ENCODE assay signal across 10 cellular contexts in genomic region chr2:55922488-55922887, GRCh38. TPM values are rescaled to one million over a fixed set of nuclear protein-coding genes. Genes with fewer than 3 reads are reported as not detected.
DNase-seq lines count a peak whose midpoint lies in the region; FAIRE-seq and TF ChIP-seq lines count a peak whose summit lies in the region.
"Had no signal": no experiment of that assay in that cellular context is flagged by ENCODE, and none has a peak within 500 bp of the region (broad histone marks: within the 10 kb centered on the region; RNA-seq: fewer than 3 reads in every experiment).

No MANE protein-coding gene starts in this region.

- H3K9me3 ChIP-seq in stomach smooth muscle (ENCODE audit: control insufficient read depth in 2 of 2, low read length in 2 of 2) = no peaks in the 10 kb centered on the region
- no peaks in the 10 kb centered on the region for H3K9me3 ChIP-seq in Caco-2

- CTCF ChIA-PET in Caco-2 (lab: Charles Lee) = no interaction called here

- H3K9ac ChIP-seq in stomach smooth muscle (ENCODE audit: low read length in 2 of 2) = no peak overlapping the region

- H3K36me3 ChIP-seq in stomach smooth muscle (ENCODE audit: control insufficient read depth in 2 of 2, insufficient read depth in 2 of 2, low read length in 2 of 2) = no peaks in the 10 kb centered on the region
- H3K36me3 ChIP-seq in Caco-2 (ENCODE audit: control insufficient read depth, insufficient read depth, low read length) = no peaks in the 10 kb centered on the region

- peaks cover 5% of the 10 kb centered on the region for H3K4me1 ChIP-seq in stomach smooth muscle (ENCODE audit: control insufficient read depth, insufficient read depth, low read length)
- no peaks in the 10 kb centered on the region for H3K4me1 ChIP-seq in Caco-2

- no peaks in the 10 kb centered on the region for H3K27me3 Mint-ChIP-seq in Caco-2 (ENCODE audit: insufficient read depth, unreplicated experiment)

- BruUV-seq in Caco-2 (replicated peaks; lab: Mats Ljungman, UMichigan) = no TSS peak

- H3K27ac Mint-ChIP-seq in Caco-2 (ENCODE audit: unreplicated experiment) = no peak overlapping the region
- H3K27ac Mint-ChIP-seq: activated naive CD8-positive, alpha-beta T cell had no signal

- TF ChIP-seq CTCF in coronary artery (IDR thresholded peaks at IDR 0.05) (no peak), GM20000 (IDR thresholded peaks at IDR 0.05; ENCODE audit: extremely low read depth, missing control alignments) (no peak), Caco-2 (IDR thresholded peaks at IDR 0.05; ENCODE audit: insufficient read depth in 1 of 2, low read depth in 1 of 2, low read length in 1 of 2, severe bottlenecking in 1 of 2, unreplicated experiment in 1 of 2) (no peak)

- no peak for DNase-seq in HTR-8/SVneo (ENCODE audit: insufficient read length, low spot score)
- no peak for DNase-seq in coronary artery (ENCODE audit: low spot score)
- peak; percentile 11 for DNase-seq in kidney tubule cell (ENCODE audit: low spot score)
- no peak for DNase-seq in GM20000 (ENCODE audit: low spot score)
- no peak for DNase-seq in GM19239 (ENCODE audit: insufficient read length, low spot score)
- no peak for DNase-seq in NCI-H1048 (lab: John Stamatoyannopoulos, UW)
- no peak for DNase-seq in Caco-2
- DNase-seq: T-helper 2 cell had no signal

- H3K4me1 Mint-ChIP-seq in Caco-2 (ENCODE audit: low read depth, unreplicated experiment) = no peaks in the 10 kb centered on the region

- POLR2A ChIA-PET in Caco-2 (lab: Charles Lee) = no interaction called here

- H3K4me3 Mint-ChIP-seq in Caco-2 (ENCODE audit: unreplicated experiment) = no peak overlapping the region
- H3K4me3 Mint-ChIP-seq: activated naive CD8-positive, alpha-beta T cell had no signal

- FAIRE-seq in HTR-8/SVneo (lab: Jason Lieb, UNC) = peak; percentile 79
- no peak for FAIRE-seq in GM19239 (lab: Jason Lieb, UNC)

- no peaks in the 10 kb centered on the region for H3K9me3 Mint-ChIP-seq in Caco-2 (ENCODE audit: unreplicated experiment)

- H3K4me3 ChIP-seq in coronary artery = peak overlapping the region; percentile 97
- peak overlapping the region; percentile 66 to 84 for H3K4me3 ChIP-seq in stomach smooth muscle (ENCODE audit: low read length in 2 of 2)
- H3K4me3 ChIP-seq in Caco-2 (ENCODE audit: low read depth, low read length) = no peak overlapping the region

- no peaks in the 10 kb centered on the region for H3K36me3 Mint-ChIP-seq in Caco-2 (ENCODE audit: insufficient read depth, unreplicated experiment)
- H3K36me3 Mint-ChIP-seq: activated naive CD8-positive, alpha-beta T cell had no signal

- H3K27me3 ChIP-seq in stomach smooth muscle (ENCODE audit: control insufficient read depth in 1 of 2, insufficient read depth in 2 of 2, low read length in 2 of 2) = peaks cover 2 to 10% of the 10 kb centered on the region in 2 donors
- H3K27me3 ChIP-seq in Caco-2 (replicated peaks; ENCODE audit: control insufficient read depth, insufficient read depth, low read length) = no peaks in the 10 kb centered on the region; the same call in 1 of the 2 replicates

- H3K27ac ChIP-seq in coronary artery (peak overlapping the region; percentile 72 to 90), stomach smooth muscle (ENCODE audit: low read length) (no peak overlapping the region)

- intact Hi-C loops in Caco-2 (cut with micrococcal nuclease; ENCODE audit: unreplicated experiment) = no loop called here

RNA-seq across cellular contexts. Expression of gene EFEMP1, which starts 1.1 kb away (rescaled TPM):
- not detected in 2 replicates for total RNA-seq in Caco-2 (2022)
